Comparison of ENCODE assay signal across 22 cellular contexts in genomic region chr22:19975707-19976035, GRCh38. TPM values are rescaled to one million over a fixed set of nuclear protein-coding genes. Genes with fewer than 3 reads are reported as not detected.
A peak's percentile ranks its signal among the peaks of the same experiment; 100 is the strongest.
DNase-seq lines count a peak whose midpoint lies in the region; ATAC-seq and TF ChIP-seq lines count a peak whose summit lies in the region.
"Had no signal": no experiment of that assay in that cellular context is flagged by ENCODE, and none has a peak within 500 bp of the region (broad histone marks: within the 10 kb centered on the region; RNA-seq: fewer than 3 reads in every experiment).

No MANE protein-coding gene starts in this region.

- no peak for DNase-seq in stimulated activated naive CD8-positive, alpha-beta T cell treated with anti-CD3 and anti-CD28 coated beads, Interleukin-15, Interleukin-2, amounts not matched to agents 100 U/mL and 50 U/mL, for 24 hours
- no peak for DNase-seq in ascending aorta (ENCODE audit: low spot score in 2 of 2)
- DNase-seq in central memory CD4-positive, alpha-beta T cell: no peak
- DNase-seq: activated CD4-positive, alpha-beta T cell treated with anti-CD3 and anti-CD28 coated beads, Interleukin-2, amount 50 U/mL, for 4 hours; activated CD8-positive, alpha-beta memory T cell treated with anti-CD3 and anti-CD28 coated beads, Interleukin-2, amount 50 U/mL, for 48 hours; activated effector memory CD4-positive, alpha-beta T cell treated with anti-CD3 and anti-CD28 coated beads, Interleukin-2, amount 50 U/mL, for 16 hours; cortex of kidney; head of caudate nucleus; NCI-H1436 treated with DMSO at 0.1 percent for 48 hours; SK-N-SH; stimulated activated naive B cell treated with anti-CD40 and anti-IgM and Interleukin-4, amounts not matched to agents 10 μg/mL and 1 μg/mL and 100 μg/mL, for 72 hours; thyroid gland had no signal

- H3K27me3 ChIP-seq in ascending aorta (no peaks in the 10 kb centered on the region), layer of hippocampus (ENCODE audit: control insufficient read depth, insufficient read depth, low read length) (no peaks in the 10 kb centered on the region)
- H3K27me3 ChIP-seq: BE2C, breast epithelium, MG63, thyroid gland had no signal

- no peaks in the 10 kb centered on the region for H3K9me3 Mint-ChIP-seq in stimulated activated naive CD8-positive, alpha-beta T cell treated with anti-CD3 and anti-CD28 coated beads, Interleukin-15, Interleukin-2, amounts not matched to agents 100 ng/mL and 50 ng/mL, for 24 hours
- H3K9me3 Mint-ChIP-seq: stimulated activated naive B cell treated with anti-CD40 and anti-IgM and Interleukin-4, amounts not matched to agents 10 μg/mL and 1 μg/mL and 100 μg/mL, for 72 hours had no signal

- no peaks in the 10 kb centered on the region for H3K36me3 Mint-ChIP-seq in stimulated activated naive CD8-positive, alpha-beta T cell treated with anti-CD3 and anti-CD28 coated beads, Interleukin-15, Interleukin-2, amounts not matched to agents 100 ng/mL and 50 ng/mL, for 24 hours (ENCODE audit: low read depth)
- H3K36me3 Mint-ChIP-seq: stimulated activated naive B cell treated with anti-CD40 and anti-IgM and Interleukin-4, amounts not matched to agents 10 μg/mL and 1 μg/mL and 100 μg/mL, for 72 hours had no signal

- no peak overlapping the region for H3K4me3 Mint-ChIP-seq in stimulated activated naive CD8-positive, alpha-beta T cell treated with anti-CD3 and anti-CD28 coated beads, Interleukin-15, Interleukin-2, amounts not matched to agents 100 ng/mL and 50 ng/mL, for 24 hours
- H3K4me3 Mint-ChIP-seq: stimulated activated naive B cell treated with anti-CD40 and anti-IgM and Interleukin-4, amounts not matched to agents 10 μg/mL and 1 μg/mL and 100 μg/mL, for 72 hours had no signal

- no peaks in the 10 kb centered on the region for H3K27me3 Mint-ChIP-seq in stimulated activated naive CD8-positive, alpha-beta T cell treated with anti-CD3 and anti-CD28 coated beads, Interleukin-15, Interleukin-2, amounts not matched to agents 100 ng/mL and 50 ng/mL, for 24 hours
- H3K27me3 Mint-ChIP-seq: progenitor cell of endocrine pancreas had no signal

- no peak for TF ChIP-seq CTCF in ascending aorta (IDR thresholded peaks at IDR 0.05)

- H3K27ac ChIP-seq in ascending aorta (peak overlapping the region; percentile 28 to 54), layer of hippocampus (ENCODE audit: low read depth, low read length) (peak overlapping the region; percentile 47)
- H3K27ac ChIP-seq: breast epithelium, HL-60 had no signal

- no peak for ATAC-seq in stimulated activated naive CD8-positive, alpha-beta T cell treated with anti-CD3 and anti-CD28 coated beads, Interleukin-15, Interleukin-2, amounts not matched to agents 100 U/mL and 50 U/mL, for 24 hours
- ATAC-seq in GM19467 (IDR thresholded peaks at IDR 0.05; ENCODE audit: unreplicated experiment) (no peak), esophagus mucosa (no peak), GM21390 (IDR thresholded peaks at IDR 0.05; ENCODE audit: unreplicated experiment) (no peak)
- ATAC-seq: stimulated activated naive B cell treated with anti-CD40 and anti-IgM and Interleukin-4, amounts not matched to agents 10 μg/mL and 1 μg/mL and 100 μg/mL, for 72 hours had no signal

- H3K9me3 ChIP-seq in ascending aorta: no peaks in the 10 kb centered on the region
- H3K9me3 ChIP-seq: BE2C, breast epithelium, MG63, SK-N-SH, thyroid gland had no signal

- intact Hi-C loops in ascending aorta (cut with DNase I): no loop called here

- peaks cover 0 to 9% of the 10 kb centered on the region in 2 donors for H3K4me1 ChIP-seq in ascending aorta
- H3K4me1 ChIP-seq: breast epithelium had no signal

- H3K36me3 ChIP-seq in ascending aorta: peaks cover 79 to 81% of the 10 kb centered on the region in 2 donors
- H3K36me3 ChIP-seq: breast epithelium, MG63 had no signal

- H3K4me1 Mint-ChIP-seq in stimulated activated naive CD8-positive, alpha-beta T cell treated with anti-CD3 and anti-CD28 coated beads, Interleukin-15, Interleukin-2, amounts not matched to agents 100 ng/mL and 50 ng/mL, for 24 hours (ENCODE audit: low read depth): peaks cover 12% of the 10 kb centered on the region

- peak overlapping the region; percentile 36 for H3K27ac Mint-ChIP-seq in stimulated activated naive CD8-positive, alpha-beta T cell treated with anti-CD3 and anti-CD28 coated beads, Interleukin-15, Interleukin-2, amounts not matched to agents 100 ng/mL and 50 ng/mL, for 24 hours
- H3K27ac Mint-ChIP-seq: stimulated activated naive B cell treated with anti-CD40 and anti-IgM and Interleukin-4, amounts not matched to agents 10 μg/mL and 1 μg/mL and 100 μg/mL, for 72 hours had no signal

- H3K4me3 ChIP-seq in ascending aorta: no peak overlapping the region
- H3K4me3 ChIP-seq: breast epithelium, MG63, thyroid gland had no signal

RNA-seq across cellular contexts. Expression of gene TXNRD2, which starts 34.1 kb away (rescaled TPM):
- total RNA-seq in ascending aorta (46.0 TPM), esophagus mucosa (11.7 TPM)

RNA-seq across cellular contexts. Expression of gene COMT, which starts 34.1 kb away (rescaled TPM):
- total RNA-seq in ascending aorta (150 TPM), esophagus mucosa (146 TPM)

RNA-seq across cellular contexts. Expression of gene ARVCF, which starts 41.0 kb away (rescaled TPM):
- 252 TPM for total RNA-seq in ascending aorta
- 3.1 TPM for total RNA-seq in esophagus mucosa

RNA-seq across cellular contexts. Expression of gene TANGO2, which starts 45.2 kb away (rescaled TPM):
- total RNA-seq in ascending aorta (26.3 TPM), esophagus mucosa (10.6 TPM)

Comparison
In these comparisons a context has a peak if more than half of its experiments do, and no peak if none do; other contexts are left out.
1. RNA of gene ARVCF, which starts 41.0 kb away (total RNA-seq): 252 TPM in ascending aorta (single experiment); 3.1 TPM in esophagus mucosa (single experiment); every median in the first group is over 10 times any median in the second.